ENCODE assay signal across 40 cellular contexts in the genomic region with DNA sequence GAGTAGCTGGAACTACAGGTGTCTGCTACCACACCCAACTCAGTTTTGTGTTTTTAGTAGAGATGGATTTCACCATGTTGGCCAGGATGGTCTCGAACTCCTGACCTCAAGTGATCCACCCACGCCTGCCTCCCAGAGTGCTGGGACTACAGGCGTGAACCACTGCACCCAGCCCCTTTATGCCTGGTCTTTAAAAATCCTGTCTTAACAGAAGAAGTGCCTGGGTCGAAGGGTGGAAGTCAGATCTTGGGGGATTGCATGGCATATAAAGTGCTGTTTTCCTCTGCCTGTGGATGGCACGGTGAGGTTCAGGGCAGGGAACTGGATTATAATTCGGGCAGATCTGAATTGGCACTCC. TPM values are rescaled to one million over a fixed set of nuclear protein-coding genes. Genes with fewer than 3 reads are reported as not detected.
A peak's percentile ranks its signal among the peaks of the same experiment; 100 is the strongest.
DNase-seq lines count a peak whose midpoint lies in the region; ATAC-seq, FAIRE-seq and TF ChIP-seq lines count a peak whose summit lies in the region.
"Had no signal": no experiment of that assay in that cellular context is flagged by ENCODE, and none has a peak within 500 bp of the region (broad histone marks: within the 10 kb centered on the region; RNA-seq: fewer than 3 reads in every experiment).

No MANE protein-coding gene starts in this region.

- H3K4me3 Mint-ChIP-seq in CD14-positive monocyte (no peak overlapping the region), T-helper 17 cell (no peak overlapping the region), glutamatergic neuron (ENCODE audit: unreplicated experiment) (no peak overlapping the region)
- H3K4me3 Mint-ChIP-seq: activated CD4-positive, alpha-beta T cell treated with anti-CD3 and anti-CD28 coated beads, Interleukin-2, amount 10 ng/mL, durations not matched to agents 24 days and 14 days; activated naive CD8-positive, alpha-beta T cell treated with anti-CD3 and anti-CD28 coated beads for 36 hours; activated T-cell treated with anti-CD3 and anti-CD28 coated beads, Interleukin-2, amount 50 U/mL, for 24 hours; HFFc6; natural killer cell treated with Interleukin-12 subunit alpha and Interleukin-12 subunit beta and Interleukin-15 and Interleukin-18, amount 100 ng/mL, for 72 hours had no signal

- TF ChIP-seq CTCF in CD14-positive monocyte (IDR thresholded peaks at IDR 0.05) (no peak), glutamatergic neuron (IDR thresholded peaks at IDR 0.05; ENCODE audit: partially characterized antibody, unreplicated experiment) (no peak)

- intact Hi-C loops in CD14-positive monocyte (cut with micrococcal nuclease), result no loop called here

- peak overlapping the region; percentile 56 for H3K27ac ChIP-seq in substantia nigra (ENCODE audit: low read depth, low read length, poor library complexity, severe bottlenecking)
- H3K27ac ChIP-seq: C4-2B, cardiac muscle cell, GM23248, hepatocyte, ovary, VCaP had no signal

- ATAC-seq in T-helper 17 cell (no peak), HG02884 (IDR thresholded peaks at IDR 0.05; ENCODE audit: unreplicated experiment) (no peak)
- ATAC-seq: esophagus mucosa; natural killer cell treated with Interleukin-12 subunit alpha and Interleukin-12 subunit beta and Interleukin-15 and Interleukin-18, amount 100 ng/mL, for 72 hours had no signal

- H3K36me3 Mint-ChIP-seq in CD14-positive monocyte (peaks cover 51 to 79% of the 10 kb centered on the region in 2 donors), T-helper 17 cell (ENCODE audit: low read depth) (peaks cover 2% of the 10 kb centered on the region), glutamatergic neuron (ENCODE audit: unreplicated experiment) (peaks cover 5% of the 10 kb centered on the region)
- H3K36me3 Mint-ChIP-seq: IgD-negative memory B cell; natural killer cell treated with Interleukin-12 subunit alpha and Interleukin-12 subunit beta and Interleukin-15 and Interleukin-18, amount 100 ng/mL, for 72 hours had no signal

- no peak for FAIRE-seq in frontal cortex (lab: Jason Lieb, UNC)
- FAIRE-seq: D721Med, RCC 7860 had no signal

- H3K27ac Mint-ChIP-seq in CD14-positive monocyte, result peak overlapping the region in 6 of 7 donors; percentile 15 to 95 (median 89)
- H3K27ac Mint-ChIP-seq in T-helper 17 cell, result peak overlapping the region; percentile 54
- peak overlapping the region; percentile 15 for H3K27ac Mint-ChIP-seq in glutamatergic neuron (ENCODE audit: unreplicated experiment)
- H3K27ac Mint-ChIP-seq: activated CD4-positive, alpha-beta T cell treated with anti-CD3 and anti-CD28 coated beads, Interleukin-2, amount 10 ng/mL, durations not matched to agents 24 days and 14 days; activated naive CD8-positive, alpha-beta T cell treated with anti-CD3 and anti-CD28 coated beads for 36 hours; activated T-cell treated with anti-CD3 and anti-CD28 coated beads, Interleukin-2, amount 50 U/mL, for 24 hours; HFFc6; natural killer cell treated with Interleukin-12 subunit alpha and Interleukin-12 subunit beta and Interleukin-15 and Interleukin-18, amount 100 ng/mL, for 72 hours had no signal

- DNase-seq in CD14-positive monocyte (ENCODE audit: low spot score), result no peak
- no peak for DNase-seq in T-helper 17 cell
- no peak for DNase-seq in glutamatergic neuron
- no peak for DNase-seq in substantia nigra (lab: John Stamatoyannopoulos, UW)
- DNase-seq in D341Med (ENCODE audit: low spot score), result no peak
- DNase-seq in frontal cortex (ENCODE audit: low spot score in 2 of 2), result no peak
- DNase-seq: activated CD4-positive, alpha-beta T cell treated with anti-CD3 and anti-CD28 coated beads, Interleukin-2, amount 10 ng/mL, durations not matched to agents 24 days and 14 days; activated effector memory CD4-positive, alpha-beta T cell treated with anti-CD3 and anti-CD28 coated beads, Interleukin-2, amount 50 U/mL, for 16 hours; activated naive CD8-positive, alpha-beta T cell treated with anti-CD3 and anti-CD28 coated beads for 36 hours; activated T-cell treated with anti-CD3 and anti-CD28 coated beads, Interleukin-2, amount 50 U/mL, for 24 hours; cortex of kidney; DND-41; foreskin fibroblast; GF-D8; GM23248; HFFc6; kidney glomerular epithelial cell; NCI-H1048; NCI-H1694; NCI-H446 treated with DMSO at 0.1 percent for 48 hours; NCI-H82; stimulated activated CD4-positive, alpha-beta T cell treated with anti-CD3 and anti-CD28 coated beads, Interleukin-1b, Interleukin-23, amount 100 ng/mL, for 48 hours; stimulated activated naive CD4-positive, alpha-beta T cell treated with Interleukin-2 at 50 U/mL for 16 hours had no signal

- no peaks in the 10 kb centered on the region for H3K9me3 ChIP-seq in T-helper 17 cell (ENCODE audit: control insufficient read depth, low read length, poor library complexity, severe bottlenecking)
- H3K9me3 ChIP-seq: ascending aorta, ovary, thoracic aorta had no signal

- H3K27me3 Mint-ChIP-seq in CD14-positive monocyte (ENCODE audit: low read depth in 3 of 3), result peaks cover 0 to 6% (median 0%) of the 10 kb centered on the region in 3 donors
- no peaks in the 10 kb centered on the region for H3K27me3 Mint-ChIP-seq in T-helper 17 cell
- H3K27me3 Mint-ChIP-seq in glutamatergic neuron (ENCODE audit: unreplicated experiment), result peaks cover 2% of the 10 kb centered on the region
- H3K27me3 Mint-ChIP-seq: activated CD4-positive, alpha-beta T cell treated with anti-CD3 and anti-CD28 coated beads, Interleukin-2, amount 10 ng/mL, durations not matched to agents 24 days and 14 days; activated naive CD8-positive, alpha-beta T cell treated with anti-CD3 and anti-CD28 coated beads for 36 hours; activated T-cell treated with anti-CD3 and anti-CD28 coated beads, Interleukin-2, amount 50 U/mL, for 24 hours; IgD-negative memory B cell; natural killer cell treated with Interleukin-12 subunit alpha and Interleukin-12 subunit beta and Interleukin-15 and Interleukin-18, amount 100 ng/mL, for 72 hours had no signal

- H3K4me1 Mint-ChIP-seq in CD14-positive monocyte, result peaks cover 33% of the 10 kb centered on the region
- H3K4me1 Mint-ChIP-seq in T-helper 17 cell, result peaks cover 2% of the 10 kb centered on the region
- peaks cover 4% of the 10 kb centered on the region for H3K4me1 Mint-ChIP-seq in glutamatergic neuron (ENCODE audit: low read depth, unreplicated experiment)

- H3K9me3 Mint-ChIP-seq in CD14-positive monocyte (peaks cover 0 to 3% (median 0%) of the 10 kb centered on the region in 7 donors), glutamatergic neuron (ENCODE audit: unreplicated experiment) (peaks cover 1% of the 10 kb centered on the region)
- H3K9me3 Mint-ChIP-seq: activated CD4-positive, alpha-beta T cell treated with anti-CD3 and anti-CD28 coated beads, Interleukin-2, amount 10 ng/mL, durations not matched to agents 24 days and 14 days; activated naive CD8-positive, alpha-beta T cell treated with anti-CD3 and anti-CD28 coated beads for 36 hours; activated T-cell treated with anti-CD3 and anti-CD28 coated beads, Interleukin-2, amount 50 U/mL, for 24 hours; HFFc6; IgD-negative memory B cell; natural killer cell treated with Interleukin-12 subunit alpha and Interleukin-12 subunit beta and Interleukin-15 and Interleukin-18, amount 100 ng/mL, for 72 hours had no signal

RNA-seq across cellular contexts. Expression of a gene that starts 30.3 kb away (rescaled TPM):
- 1 to 10 TPM; 5.5 to 6.8 TPM for polyA plus RNA-seq in CD14-positive monocyte
- 100 to 1,000 TPM; 100 to 141 TPM for total RNA-seq in T-helper 17 cell
- 48.9 TPM for total RNA-seq in glutamatergic neuron (ENCODE audit: unreplicated experiment)
- total RNA-seq in frontal cortex, result 13.9 TPM

RNA-seq across cellular contexts. Expression of a gene that starts 37.9 kb away (rescaled TPM):
- not detected for polyA plus RNA-seq in CD14-positive monocyte
- under 1 TPM; 0.65 to 0.86 TPM for total RNA-seq in T-helper 17 cell
- total RNA-seq in glutamatergic neuron (ENCODE audit: unreplicated experiment), result not detected
- total RNA-seq in frontal cortex, result not detected
- total RNA-seq: activated CD4-positive, alpha-beta T cell treated with anti-CD3 and anti-CD28 coated beads, Interleukin-2, amount 10 ng/mL, durations not matched to agents 24 days and 14 days; activated naive CD8-positive, alpha-beta T cell treated with anti-CD3 and anti-CD28 coated beads for 36 hours; ascending aorta; cardiac muscle cell; esophagus mucosa; GM23248; hepatocyte; HFFc6; mucosa of gallbladder; ovary; renal cortical epithelial cell; smooth muscle cell had no signal
- polyA plus RNA-seq: AG04450, cardiac muscle cell, GM23248, IgD-negative memory B cell, ovary, smooth muscle cell had no signal

RNA-seq across cellular contexts. Expression of a gene that starts 50.3 kb away (rescaled TPM):
- 1,000 to 10,000 TPM; 2,092 to 2,376 TPM for polyA plus RNA-seq in CD14-positive monocyte
- total RNA-seq in T-helper 17 cell (100 to 1,000 TPM; 346 to 383 TPM), glutamatergic neuron (ENCODE audit: unreplicated experiment) (28.7 TPM), frontal cortex (24.9 TPM)

Comparison
In these comparisons a context has a peak if more than half of its experiments do, and no peak if none do; other contexts are left out.
1. H3K27ac Mint-ChIP-seq: peak in every context shown above with its lines; median percentile 89 in CD14-positive monocyte; 54 in T-helper 17 cell; 15 in glutamatergic neuron.
2. RNA of a gene that starts 50.3 kb away (total RNA-seq): 346 to 383 TPM in T-helper 17 cell; 28.7 TPM in glutamatergic neuron (single experiment) and 24.9 TPM in frontal cortex (single experiment); every median in the first group is over 10 times any median in the second.